Comparison of ENCODE assay signal across 8 cellular contexts in genomic region chr12:6215932-6216494, GRCh38. TPM values are rescaled to one million over a fixed set of nuclear protein-coding genes. Genes with fewer than 3 reads are reported as not detected.
DNase-seq lines count a peak whose midpoint lies in the region; ATAC-seq and TF ChIP-seq lines count a peak whose summit lies in the region.

No MANE protein-coding gene starts in this region.

- peak in 1 of 2 donors; percentile 53 for TF ChIP-seq POLR2A in adrenal gland (IDR thresholded peaks at IDR 0.05)

- 27 to 40% (median 31%) methylated on average over 4 to 5 of the region's 5 CpGs for WGBS in adrenal gland, 4 donors

- no peaks in the 10 kb centered on the region for H3K9me3 ChIP-seq in adrenal gland (replicated peaks in 1 of 3)

- TF ChIP-seq CTCF in adrenal gland (IDR thresholded peaks at IDR 0.05) = no peak

- H3K27ac ChIP-seq in adrenal gland (peak overlapping the region; percentile 19 to 91 (median 78)), skin epidermis (peak overlapping the region in 20 of 21 experiments; percentile 60 to 98 (median 87))

- intact Hi-C loops in adrenal gland (cut with DNase I) = no loop called here

- no peak for ATAC-seq in GM21526 (IDR thresholded peaks at IDR 0.05; ENCODE audit: low FRiP score, unreplicated experiment)
- no peak for ATAC-seq in GM19023 (IDR thresholded peaks at IDR 0.05; ENCODE audit: unreplicated experiment)
- ATAC-seq in GM18519 (IDR thresholded peaks at IDR 0.05; ENCODE audit: low FRiP score, unreplicated experiment) = no peak

- DNase-seq in HT1080 (ENCODE audit: low read depth) = peak; percentile 99
- DNase-seq in adrenal gland = peak; percentile 89 to 97 (median 96)
- peak; percentile 37 to 78 for DNase-seq in hippocampal formation (lab: John Stamatoyannopoulos, UW)
- no peak for DNase-seq in NCI-H524 (lab: John Stamatoyannopoulos, UW)

- H3K27me3 ChIP-seq in adrenal gland = no peaks in the 10 kb centered on the region

- H3K36me3 ChIP-seq in adrenal gland (replicated peaks in 1 of 2) = no peaks in the 10 kb centered on the region

- H3K4me3 ChIP-seq in adrenal gland = no peak overlapping the region
- H3K4me3 ChIP-seq in skin epidermis = no peak overlapping the region

- H3K4me1 ChIP-seq in adrenal gland (replicated peaks in 1 of 2) = peaks cover 42 to 69% of the 10 kb centered on the region in 2 donors

RNA-seq across cellular contexts. Expression of gene CD9, which starts 15.8 kb away (rescaled TPM):
- total RNA-seq in HT1080 (2014; rRNA removed; shearing (Covaris generic)) = 35.8 and 41.8 TPM in 2 replicates
- 23.4 and 25.8 TPM in 2 replicates for polyA plus RNA-seq in HT1080 (2015; cell fraction: cytosol; rRNA removed)
- 29.0 and 30.5 TPM in 2 replicates for polyA plus RNA-seq in HT1080 (2015; cell fraction: nucleus; rRNA removed)
- total RNA-seq in adrenal gland = 100 to 1,000 TPM; 165 to 461 (median 322) TPM
- polyA plus RNA-seq in adrenal gland = 100 to 1,000 TPM in 2 of 3 donors, 10 to 100 TPM in 1; 66.3 to 244 (median 139) TPM

Comparison
In these comparisons a context has a peak if more than half of its experiments do, and no peak if none do; other contexts are left out.
1. DNase-seq: peak in HT1080 (single experiment), adrenal gland (7 of 7) and hippocampal formation (2 of 2); none in NCI-H524 (0 of 2).